ENCODE assay signal across 10 cellular contexts in genomic region chrX:101803451-101803850, GRCh38.
A peak's percentile ranks its signal among the peaks of the same experiment; 100 is the strongest.
DNase-seq lines count a peak whose midpoint lies in the region; ATAC-seq and TF ChIP-seq lines count a peak whose summit lies in the region.
"Had no signal": no experiment of that assay in that cellular context is flagged by ENCODE, and none has a peak within 500 bp of the region (broad histone marks: within the 10 kb centered on the region; RNA-seq: fewer than 3 reads in every experiment).

No MANE protein-coding gene starts in this region.

- CTCF ChIA-PET in CD4-positive, alpha-beta T cell (lab: Charles Lee) = interaction anchor here (1.5 kb wide), 1 partner anchor 9 kb away, joined by 3 read pairs; no protein-coding TSS in a partner anchor
- CTCF ChIA-PET in HEK293 (lab: Yijun Ruan, JAX) = interaction anchor here (0.7 to 2.4 kb wide), 6 partner anchors 195 to 523 kb away, joined by 3 to 22 read pairs (median 7); no protein-coding TSS in a partner anchor

- no peak overlapping the region for H3K27ac ChIP-seq in CD4-positive, alpha-beta T cell (ENCODE audit: low read depth, low read length)
- H3K27ac ChIP-seq in HEK293 (ENCODE audit: extremely low read depth, low read depth, low read length) (no peak overlapping the region), brain microvascular endothelial cell (no peak overlapping the region)

- peaks cover 12% of the 10 kb centered on the region for H3K4me1 Mint-ChIP-seq in CD4-positive, alpha-beta T cell (ENCODE audit: low read depth)
- H3K4me1 Mint-ChIP-seq in mesothelial cell of epicardium = peaks cover 4% of the 10 kb centered on the region

- H3K27me3 ChIP-seq in CD4-positive, alpha-beta T cell (ENCODE audit: control insufficient read depth, insufficient read depth, low read length) = no peaks in the 10 kb centered on the region
- no peaks in the 10 kb centered on the region for H3K27me3 ChIP-seq in brain microvascular endothelial cell (replicated peaks)

- no peaks in the 10 kb centered on the region for H3K9me3 Mint-ChIP-seq in CD4-positive, alpha-beta T cell
- peaks cover 6% of the 10 kb centered on the region for H3K9me3 Mint-ChIP-seq in mesothelial cell of epicardium
- H3K9me3 Mint-ChIP-seq: activated CD4-positive, alpha-beta memory T cell treated with anti-CD3 and anti-CD28 coated beads for 36 hours had no signal

- no peaks in the 10 kb centered on the region for H3K4me1 ChIP-seq in HEK293 (ENCODE audit: control insufficient read depth, insufficient read depth, low read length)

- H3K36me3 ChIP-seq in HEK293 (ENCODE audit: control insufficient read depth in 2 of 2, insufficient read depth in 1 of 2, low read length in 2 of 2) (no peaks in the 10 kb centered on the region), brain microvascular endothelial cell (replicated peaks) (no peaks in the 10 kb centered on the region)

- ATAC-seq in CD4-positive, alpha-beta T cell (ENCODE audit: poor library complexity) = no peak
- ATAC-seq in left lobe of liver = no peak

- H3K4me3 Mint-ChIP-seq in CD4-positive, alpha-beta T cell = no peak overlapping the region
- H3K4me3 Mint-ChIP-seq in mesothelial cell of epicardium = no peak overlapping the region
- H3K4me3 Mint-ChIP-seq: activated CD4-positive, alpha-beta memory T cell treated with anti-CD3 and anti-CD28 coated beads for 36 hours had no signal

- H3K27me3 Mint-ChIP-seq in CD4-positive, alpha-beta T cell = no peaks in the 10 kb centered on the region
- H3K27me3 Mint-ChIP-seq in mesothelial cell of epicardium (ENCODE audit: low read depth) = no peaks in the 10 kb centered on the region
- H3K27me3 Mint-ChIP-seq: activated CD4-positive, alpha-beta memory T cell treated with anti-CD3 and anti-CD28 coated beads for 36 hours had no signal

- no peaks in the 10 kb centered on the region for H3K9me3 ChIP-seq in CD4-positive, alpha-beta T cell (ENCODE audit: control insufficient read depth, low read length)
- no peaks in the 10 kb centered on the region for H3K9me3 ChIP-seq in HEK293 (ENCODE audit: control insufficient read depth, insufficient read depth, low read depth, low read length)

- no peaks in the 10 kb centered on the region for H3K36me3 Mint-ChIP-seq in CD4-positive, alpha-beta T cell (ENCODE audit: low read depth)
- no peaks in the 10 kb centered on the region for H3K36me3 Mint-ChIP-seq in mesothelial cell of epicardium
- H3K36me3 Mint-ChIP-seq: activated CD4-positive, alpha-beta memory T cell treated with anti-CD3 and anti-CD28 coated beads for 36 hours had no signal

- intact Hi-C loops in CD4-positive, alpha-beta T cell (cut with DNase I, micrococcal nuclease) = loop anchor here in 1 of 2 experiments (2.0 to 5.0 kb wide), 4 partner anchors 129 to 986 kb away; partner anchors contain the start of gene ZMAT1

- peak; percentile 48 for TF ChIP-seq CTCF in CD4-positive, alpha-beta T cell (IDR thresholded peaks at IDR 0.05)
- TF ChIP-seq CTCF in HEK293 (tag by site-specific recombination; IDR thresholded peaks at IDR 0.05) (no peak), brain microvascular endothelial cell (IDR thresholded peaks at IDR 0.05; ENCODE audit: low read depth, low read length, missing control alignments) (peak; percentile 50), mesothelial cell of epicardium (IDR thresholded peaks at IDR 0.05; ENCODE audit: unreplicated experiment) (peak; percentile 58)

- POLR2A ChIA-PET in CD4-positive, alpha-beta T cell (lab: Charles Lee) = no interaction called here
- POLR2A ChIA-PET in HEK293 (lab: Yijun Ruan, JAX) = no interaction called here

- no peak overlapping the region for H3K27ac Mint-ChIP-seq in CD4-positive, alpha-beta T cell
- H3K27ac Mint-ChIP-seq in mesothelial cell of epicardium = no peak overlapping the region
- H3K27ac Mint-ChIP-seq: activated CD4-positive, alpha-beta memory T cell treated with anti-CD3 and anti-CD28 coated beads for 36 hours had no signal

- no peak for DNase-seq in CD4-positive, alpha-beta T cell
- DNase-seq in brain microvascular endothelial cell (no peak), mesothelial cell of epicardium (ENCODE audit: low spot score in 2 of 2, unreplicated experiment in 2 of 2) (no peak), NCI-H774 (lab: John Stamatoyannopoulos, UW) (no peak), left lobe of liver (ENCODE audit: low spot score) (no peak), NOMO-1 treated with dmso at 0.1 percent for 144 hours (lab: John Stamatoyannopoulos, UW; ENCODE audit: unreplicated experiment) (no peak)
- DNase-seq in activated naive CD4-positive, alpha-beta T cell (lab: John Stamatoyannopoulos, UW) = no peak
- DNase-seq: activated CD4-positive, alpha-beta memory T cell treated with anti-CD3 and anti-CD28 coated beads for 36 hours; NCI-H187 had no signal

- no peak overlapping the region for H3K4me3 ChIP-seq in HEK293 (ENCODE audit: low read depth, low read length)
- no peak overlapping the region for H3K4me3 ChIP-seq in brain microvascular endothelial cell (ENCODE audit: low read depth, low read length)

- in situ Hi-C loops in brain microvascular endothelial cell (cut with HindIII; ENCODE audit: low pct_ligation_motif_present, low sequenced_read_pairs) = no loop called here

TF ChIP-seq in HEK293, 187 proteins besides CTCF, POLR2A, EP300 and RAD21:
- TF ChIP-seq ZNF596 (tag by site-specific recombination; IDR thresholded peaks at IDR 0.05) (no peak), ZNF654 (tag by site-specific recombination; IDR thresholded peaks at IDR 0.05; ENCODE audit: low read depth) (peak; percentile 38)
TF ChIP-seq in HEK293: peak in this region for 1.
